ENCODE assay signal across 24 cellular contexts in genomic region chr4:85067342-85067741, GRCh38.
A peak's percentile ranks its signal among the peaks of the same experiment; 100 is the strongest.
DNase-seq lines count a peak whose midpoint lies in the region; ATAC-seq and TF ChIP-seq lines count a peak whose summit lies in the region.
"Had no signal": no experiment of that assay in that cellular context is flagged by ENCODE, and none has a peak within 500 bp of the region (broad histone marks: within the 10 kb centered on the region; RNA-seq: fewer than 3 reads in every experiment).

No MANE protein-coding gene starts in this region.

- H3K27ac ChIP-seq in ACC112 (ENCODE audit: low read depth, low read length), result peak overlapping the region; percentile 35; the same call in 1 of the 2 replicates
- H3K27ac ChIP-seq in PC-3 (ENCODE audit: low read length), result no peak overlapping the region
- H3K27ac ChIP-seq in sigmoid colon, result no peak overlapping the region
- H3K27ac ChIP-seq: 22Rv1, A549, BLaER1 had no signal

- no peaks in the 10 kb centered on the region for H3K9me2 ChIP-seq in PC-3 (replicated peaks; ENCODE audit: low read length)

- H3K79me2 ChIP-seq in ACC112 (ENCODE audit: control insufficient read depth, insufficient read depth, low read length, unreplicated experiment) (no peaks in the 10 kb centered on the region), PC-3 (ENCODE audit: low read length) (no peaks in the 10 kb centered on the region)

- no peak for TF ChIP-seq CTCF in PC-3 (conservative IDR thresholded peaks at IDR 0.05; ENCODE audit: low read depth, low read length)
- no peak for TF ChIP-seq CTCF in fibroblast of mammary gland (conservative IDR thresholded peaks at IDR 0.05; ENCODE audit: control insufficient read depth, insufficient read depth, low read depth, low read length)
- no peak for TF ChIP-seq CTCF in sigmoid colon (IDR thresholded peaks at IDR 0.05)

- H3K4me1 ChIP-seq in ACC112 (ENCODE audit: control insufficient read depth, insufficient read depth, low read length, unreplicated experiment), result peaks cover 13% of the 10 kb centered on the region
- H3K4me1 ChIP-seq in PC-3 (ENCODE audit: insufficient read depth, low read length), result peaks cover 14% of the 10 kb centered on the region
- no peaks in the 10 kb centered on the region for H3K4me1 ChIP-seq in sigmoid colon
- H3K4me1 ChIP-seq: A549, BE2C, BLaER1 had no signal

- no TSS peak for BruUV-seq in PC-3 (replicated peaks; lab: Mats Ljungman, UMichigan)

- H3K27me3 ChIP-seq in ACC112 (ENCODE audit: insufficient read depth, low read length) (0 out of 2 replicates have a peak, but pooled peaks cover 7% of the 10 kb centered on the region), PC-3 (ENCODE audit: low read length) (no peaks in the 10 kb centered on the region), sigmoid colon (no peaks in the 10 kb centered on the region)
- H3K27me3 ChIP-seq: BE2C, BLaER1 had no signal

- intact Hi-C loops in PC-3 (cut with micrococcal nuclease) (no loop called here), sigmoid colon (cut with DNase I) (no loop called here)

- peak; percentile 6 for DNase-seq in ELR (ENCODE audit: low read depth)
- peak; percentile 53 for DNase-seq in PC-3
- DNase-seq in fibroblast of mammary gland (ENCODE audit: low read depth), result peak; percentile 12
- no peak for DNase-seq in sigmoid colon
- DNase-seq in HuH-7.5 (ENCODE audit: low spot score), result no peak
- DNase-seq: ACHN; BE2C; C1 segment of cervical spinal cord; CD4-positive, alpha-beta memory T cell; CD4-positive, CD25-positive, alpha-beta regulatory T cell; CD8-positive, alpha-beta memory T cell; COR-L47; DMS 273 treated with DMSO at 0.1 percent for 48 hours; DMS153; DMS53; DMS79; DND-41; GDM1 had no signal

- no peak for TF ChIP-seq POLR2A in sigmoid colon (IDR thresholded peaks at IDR 0.05)

- TF ChIP-seq EP300 in sigmoid colon (IDR thresholded peaks at IDR 0.05), result no peak

- ATAC-seq in PC-3 (peak; percentile 62), GM21717 (IDR thresholded peaks at IDR 0.05; ENCODE audit: unreplicated experiment) (no peak)
- ATAC-seq: A549, GM12878 had no signal

- no peaks in the 10 kb centered on the region for H3F3A ChIP-seq in PC-3 (ENCODE audit: low read length, unreplicated experiment)

- no peak overlapping the region for H2AFZ ChIP-seq in ACC112 (ENCODE audit: low read length, unreplicated experiment)
- H2AFZ ChIP-seq in PC-3 (ENCODE audit: low read length), result no peak overlapping the region

- H4K20me1 ChIP-seq in PC-3 (ENCODE audit: low read length), result no peaks in the 10 kb centered on the region
- H4K20me1 ChIP-seq: BLaER1 had no signal

- H3K9me3 ChIP-seq in PC-3 (ENCODE audit: low read length), result no peaks in the 10 kb centered on the region
- no peaks in the 10 kb centered on the region for H3K9me3 ChIP-seq in sigmoid colon
- H3K9me3 ChIP-seq: A549, BE2C, BLaER1 had no signal

- CTCF ChIA-PET in PC-3 (lab: Charles Lee), result no interaction called here

- POLR2A ChIA-PET in PC-3 (lab: Charles Lee; ENCODE audit: unreplicated experiment), result no interaction called here

- peak overlapping the region; percentile 44 for H3K4me2 ChIP-seq in PC-3 (ENCODE audit: low read length)
- H3K4me2 ChIP-seq: A549, BLaER1 had no signal

- 82 to 85% methylated on average over 2 of the region's 2 CpGs for WGBS in sigmoid colon, 2 donors

- H3K4me3 ChIP-seq in ACC112 (ENCODE audit: low read depth, low read length) (no peak overlapping the region), PC-3 (ENCODE audit: low read length) (no peak overlapping the region), fibroblast of mammary gland (ENCODE audit: control insufficient read depth, low read depth, low read length) (no peak overlapping the region), sigmoid colon (no peak overlapping the region)
- H3K4me3 ChIP-seq: A549, BLaER1, GM12878 had no signal

- H3K9ac ChIP-seq in PC-3 (ENCODE audit: low read length), result no peak overlapping the region
- H3K9ac ChIP-seq: BLaER1 had no signal

- H3K36me3 ChIP-seq in ACC112 (ENCODE audit: insufficient read depth, low read length), result no peaks in the 10 kb centered on the region
- H3K36me3 ChIP-seq in PC-3 (ENCODE audit: low read depth, low read length), result no peaks in the 10 kb centered on the region
- H3K36me3 ChIP-seq in sigmoid colon, result no peaks in the 10 kb centered on the region
- H3K36me3 ChIP-seq: BE2C, BLaER1 had no signal

Comparison
In these comparisons a context has a peak if more than half of its experiments do, and no peak if none do; other contexts are left out.
1. DNase-seq: peak in ELR (single experiment), PC-3 (single experiment) and fibroblast of mammary gland (single experiment); none in sigmoid colon (single experiment) and HuH-7.5 (single experiment).